29 cellular contexts compared by ENCODE assay signal in the genomic region with DNA sequence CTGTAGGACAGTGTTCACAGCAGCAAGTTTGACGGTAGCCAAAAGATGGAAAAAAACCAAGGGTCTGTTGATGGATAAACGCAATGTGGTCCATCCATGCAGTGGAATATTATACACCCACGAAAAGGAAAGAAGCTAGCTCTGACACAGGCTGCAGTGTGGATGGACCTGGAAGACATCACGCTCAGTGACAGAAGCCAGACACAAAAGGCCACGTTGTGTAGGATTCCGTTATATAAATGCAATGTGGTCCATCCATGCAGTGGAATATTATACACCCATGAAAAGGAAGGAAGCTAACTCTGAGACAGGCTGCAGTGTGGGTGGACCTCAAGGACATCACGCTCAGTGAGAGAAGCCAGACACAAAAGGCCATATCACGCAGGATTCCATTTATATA.
"Had no signal": no experiment of that assay in that cellular context is flagged by ENCODE, and none has a peak within 500 bp of the region (broad histone marks: within the 10 kb centered on the region; RNA-seq: fewer than 3 reads in every experiment).

No MANE protein-coding gene starts in this region.

- H3K27ac Mint-ChIP-seq: stimulated activated effector memory CD8-positive, alpha-beta T cell treated with anti-CD3 and anti-CD28 coated beads, Interleukin-12 subunit alpha, Interleukin-12 subunit beta, amount 100 ng/mL, for 72 hours; stimulated activated memory B cell treated with anti-CD40 and anti-IgM and Interleukin-4, amounts not matched to agents 10 μg/mL and 1 μg/mL and 100 μg/mL, for 72 hours; stimulated activated naive B cell treated with anti-CD40 and anti-IgM and Interleukin-4, amounts not matched to agents 10 μg/mL and 1 μg/mL and 100 μg/mL, for 72 hours; stimulated activated naive CD8-positive, alpha-beta T cell treated with anti-CD3 and anti-CD28 coated beads, Interleukin-15, amount 100 ng/mL, for 72 hours; stimulated activated naive CD8-positive, alpha-beta T cell treated with anti-CD3 and anti-CD28 coated beads, Interleukin-15, Interleukin-2, amounts not matched to agents 100 ng/mL and 50 ng/mL, for 24 hours; type B pancreatic cell had no signal

- H3K4me1 ChIP-seq: stomach, suprapubic skin, testis, thyroid gland, tibial artery, tibial nerve, transverse colon, upper lobe of left lung, upper lobe of right lung, uterus, vagina had no signal

- H3K4me3 ChIP-seq: stomach, suprapubic skin, testis, thoracic aorta, thyroid gland, tibial artery, tibial nerve, transverse colon, upper lobe of left lung, upper lobe of right lung, uterus, vagina had no signal

- H3K4me3 Mint-ChIP-seq: stimulated activated effector memory CD8-positive, alpha-beta T cell treated with anti-CD3 and anti-CD28 coated beads, Interleukin-12 subunit alpha, Interleukin-12 subunit beta, amount 100 ng/mL, for 72 hours; stimulated activated memory B cell treated with anti-CD40 and anti-IgM and Interleukin-4, amounts not matched to agents 10 μg/mL and 1 μg/mL and 100 μg/mL, for 72 hours; stimulated activated naive B cell treated with anti-CD40 and anti-IgM and Interleukin-4, amounts not matched to agents 10 μg/mL and 1 μg/mL and 100 μg/mL, for 72 hours; stimulated activated naive CD8-positive, alpha-beta T cell treated with anti-CD3 and anti-CD28 coated beads, Interleukin-15, amount 100 ng/mL, for 72 hours; stimulated activated naive CD8-positive, alpha-beta T cell treated with anti-CD3 and anti-CD28 coated beads, Interleukin-15, Interleukin-2, amounts not matched to agents 100 ng/mL and 50 ng/mL, for 24 hours; type B pancreatic cell had no signal

- H3K27ac ChIP-seq: stomach, suprapubic skin, testis, thoracic aorta, thyroid gland, tibial artery, tibial nerve, transverse colon, upper lobe of left lung, upper lobe of right lung, uterus, vagina had no signal

- FAIRE-seq: urothelium cell line had no signal

- ATAC-seq: stimulated activated effector memory CD8-positive, alpha-beta T cell treated with anti-CD3 and anti-CD28 coated beads, Interleukin-12 subunit alpha, Interleukin-12 subunit beta, amount 100 ng/mL, for 72 hours; stimulated activated memory B cell treated with anti-CD40 and anti-IgM and Interleukin-4, amounts not matched to agents 10 μg/mL and 1 μg/mL and 100 μg/mL, for 72 hours; stimulated activated naive B cell treated with anti-CD40 and anti-IgM and Interleukin-4, amounts not matched to agents 10 μg/mL and 1 μg/mL and 100 μg/mL, for 72 hours; stimulated activated naive CD8-positive, alpha-beta T cell treated with anti-CD3 and anti-CD28 coated beads, Interleukin-15, amount 100 ng/mL, for 72 hours; stimulated activated naive CD8-positive, alpha-beta T cell treated with anti-CD3 and anti-CD28 coated beads, Interleukin-15, Interleukin-2, amounts not matched to agents 100 U/mL and 50 U/mL, for 24 hours; upper lobe of right lung had no signal

- H3K4me1 Mint-ChIP-seq: stimulated activated effector memory CD8-positive, alpha-beta T cell treated with anti-CD3 and anti-CD28 coated beads, Interleukin-12 subunit alpha, Interleukin-12 subunit beta, amount 100 ng/mL, for 72 hours; stimulated activated memory B cell treated with anti-CD40 and anti-IgM and Interleukin-4, amounts not matched to agents 10 μg/mL and 1 μg/mL and 100 μg/mL, for 72 hours; stimulated activated naive B cell treated with anti-CD40 and anti-IgM and Interleukin-4, amounts not matched to agents 10 μg/mL and 1 μg/mL and 100 μg/mL, for 72 hours; stimulated activated naive CD8-positive, alpha-beta T cell treated with anti-CD3 and anti-CD28 coated beads, Interleukin-15, amount 100 ng/mL, for 72 hours had no signal

- H3K27me3 Mint-ChIP-seq: stimulated activated memory B cell treated with anti-CD40 and anti-IgM and Interleukin-4, amounts not matched to agents 10 μg/mL and 1 μg/mL and 100 μg/mL, for 72 hours; stimulated activated naive CD8-positive, alpha-beta T cell treated with anti-CD3 and anti-CD28 coated beads, Interleukin-15, amount 100 ng/mL, for 72 hours; stimulated activated naive CD8-positive, alpha-beta T cell treated with anti-CD3 and anti-CD28 coated beads, Interleukin-15, Interleukin-2, amounts not matched to agents 100 ng/mL and 50 ng/mL, for 24 hours had no signal

- H3K9me3 Mint-ChIP-seq: type B pancreatic cell had no signal

- H3K9me3 ChIP-seq: suprapubic skin, testis, thoracic aorta, thyroid gland, upper lobe of right lung, uterus, vagina had no signal

- H3K36me3 Mint-ChIP-seq: stimulated activated effector memory CD8-positive, alpha-beta T cell treated with anti-CD3 and anti-CD28 coated beads, Interleukin-12 subunit alpha, Interleukin-12 subunit beta, amount 100 ng/mL, for 72 hours; stimulated activated memory B cell treated with anti-CD40 and anti-IgM and Interleukin-4, amounts not matched to agents 10 μg/mL and 1 μg/mL and 100 μg/mL, for 72 hours; type B pancreatic cell had no signal

- H3K27me3 ChIP-seq: suprapubic skin, testis, thyroid gland, tibial artery, tibial nerve, transverse colon, upper lobe of left lung, upper lobe of right lung, uterus, vagina had no signal

- DNase-seq: stimulated activated CD4-positive, alpha-beta T cell treated with anti-CD3 and anti-CD28 coated beads, Interleukin-2, amount 100 ng/mL, for 48 hours; stimulated activated CD4-positive, alpha-beta T cell treated with anti-CD3 and anti-CD28 coated beads, Interleukin-4, amount 100 ng/mL, for 1 hour; stimulated activated CD4-positive, alpha-beta T cell treated with anti-CD3 and anti-CD28 coated beads, Interleukin-4, amount 100 ng/mL, for 24 hours; stimulated activated CD4-positive, alpha-beta T cell treated with anti-CD3 and anti-CD28 coated beads, Interleukin-4, amount 100 ng/mL, for 4 hours; stimulated activated CD8-positive, alpha-beta memory T cell treated with anti-CD3 and anti-CD28 coated beads, Interleukin-4, amount 100 ng/mL, for 48 hours; stimulated activated naive B cell treated with anti-CD40 and anti-IgM and Interleukin-4, amounts not matched to agents 10 μg/mL and 1 μg/mL and 100 μg/mL, for 72 hours; stimulated activated naive CD4-positive, alpha-beta T cell; stimulated activated naive CD4-positive, alpha-beta T cell treated with Interleukin-2 at 50 U/mL for 16 hours; stimulated activated naive CD8-positive, alpha-beta T cell treated with anti-CD3 and anti-CD28 coated beads, Interleukin-15, amount 100 ng/mL, for 72 hours; stimulated activated naive CD8-positive, alpha-beta T cell treated with anti-CD3 and anti-CD28 coated beads, Interleukin-15, Interleukin-2, amounts not matched to agents 100 U/mL and 50 U/mL, for 24 hours; stomach; substantia nigra; testis; thyroid gland; tibial artery; transverse colon; trophoblast cell; upper lobe of left lung; uterus had no signal

- H3K36me3 ChIP-seq: stomach, suprapubic skin, thoracic aorta, thyroid gland, tibial artery, tibial nerve, transverse colon, upper lobe of left lung, upper lobe of right lung, uterus, vagina had no signal
